In the genomic region with DNA sequence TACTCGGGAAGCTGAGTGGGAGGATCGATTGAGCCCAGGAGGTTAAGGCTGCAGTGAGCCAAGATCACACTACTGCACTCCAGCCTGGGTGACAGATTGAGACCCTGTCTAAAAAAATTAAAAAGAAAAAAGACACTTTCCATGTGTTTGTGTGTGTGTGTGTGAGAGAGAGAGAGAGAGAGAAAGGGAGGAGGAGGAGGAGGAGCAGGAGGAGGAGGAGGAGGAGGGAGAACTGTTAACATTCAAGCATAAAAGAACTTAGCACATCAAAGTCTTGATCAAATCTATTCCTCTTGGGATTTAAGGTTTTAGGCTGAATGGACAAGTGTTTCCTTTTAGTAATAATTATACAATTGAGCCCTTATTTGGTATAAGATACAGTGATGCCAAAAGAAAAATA, we compare ENCODE assay signal across 18 cellular contexts.
DNase-seq lines count a peak whose midpoint lies in the region; ATAC-seq and TF ChIP-seq lines count a peak whose summit lies in the region.
"Had no signal": no experiment of that assay in that cellular context is flagged by ENCODE, and none has a peak within 500 bp of the region (broad histone marks: within the 10 kb centered on the region; RNA-seq: fewer than 3 reads in every experiment).

No MANE protein-coding gene starts in this region.

- H3K4me1 Mint-ChIP-seq in WTC11 (peaks cover 4% of the 10 kb centered on the region; the same call in 1 of the 2 replicates), naive B cell (peaks cover 0 to 6% (median 5%) of the 10 kb centered on the region in 3 donors)
- H3K4me1 Mint-ChIP-seq in dendritic cell treated with granulocyte-macrophage colony-stimulating factor and Interleukin-4, amounts not matched to agents 40 ng/mL and 50 ng/mL, for 4 days (ENCODE audit: low read depth): no peaks in the 10 kb centered on the region
- no peaks in the 10 kb centered on the region for H3K4me1 Mint-ChIP-seq in activated T-helper 1 cell treated with anti-CD3 and anti-CD28 coated beads, Interleukin-12 subunit alpha, Interleukin-12 subunit beta, Interleukin-2, Interleukin-4 antibody, amounts not matched to agents 30 ng/mL and 10 ng/mL and 1 ng/mL, durations not matched to agents 14 hours and 24 hours and 36 hours (ENCODE audit: low read depth)
- H3K4me1 Mint-ChIP-seq: B cell had no signal

- CTCF ChIA-PET in WTC11 (lab: Charles Lee): no interaction called here

- H3K27ac Mint-ChIP-seq in WTC11: no peak overlapping the region
- peak overlapping the region; percentile 5 for H3K27ac Mint-ChIP-seq in dendritic cell treated with granulocyte-macrophage colony-stimulating factor and Interleukin-4, amounts not matched to agents 40 ng/mL and 50 ng/mL, for 4 days
- peak overlapping the region in 4 of 6 donors; percentile 23 to 51 (median 41) for H3K27ac Mint-ChIP-seq in naive B cell
- H3K27ac Mint-ChIP-seq in activated T-helper 1 cell treated with anti-CD3 and anti-CD28 coated beads, Interleukin-12 subunit alpha, Interleukin-12 subunit beta, Interleukin-2, Interleukin-4 antibody, amounts not matched to agents 30 ng/mL and 10 ng/mL and 1 ng/mL, durations not matched to agents 14 hours and 24 hours and 36 hours: no peak overlapping the region
- H3K27ac Mint-ChIP-seq: B cell; CD4-positive, alpha-beta T cell; CD8-positive, alpha-beta T cell had no signal

- H3K4me3 Mint-ChIP-seq in WTC11 (no peak overlapping the region), naive B cell (no peak overlapping the region)
- no peak overlapping the region for H3K4me3 Mint-ChIP-seq in dendritic cell treated with granulocyte-macrophage colony-stimulating factor and Interleukin-4, amounts not matched to agents 40 ng/mL and 50 ng/mL, for 4 days
- no peak overlapping the region for H3K4me3 Mint-ChIP-seq in activated T-helper 1 cell treated with anti-CD3 and anti-CD28 coated beads, Interleukin-12 subunit alpha, Interleukin-12 subunit beta, Interleukin-2, Interleukin-4 antibody, amounts not matched to agents 30 ng/mL and 10 ng/mL and 1 ng/mL, durations not matched to agents 14 hours and 24 hours and 36 hours
- H3K4me3 Mint-ChIP-seq: B cell; CD4-positive, alpha-beta T cell; CD8-positive, alpha-beta T cell had no signal

- ATAC-seq in WTC11: no peak
- no peak for ATAC-seq in naive B cell (ENCODE audit: low read depth in 2 of 2)
- ATAC-seq in GM18873 (IDR thresholded peaks at IDR 0.05; ENCODE audit: low FRiP score, unreplicated experiment): no peak
- ATAC-seq: A549; CD8-positive, alpha-beta T cell; GM12878 had no signal

- H3K36me3 Mint-ChIP-seq in WTC11 (peaks cover 17% of the 10 kb centered on the region), naive B cell (peaks cover 55 to 56% of the 10 kb centered on the region in 2 donors)
- peaks cover 79% of the 10 kb centered on the region for H3K36me3 Mint-ChIP-seq in dendritic cell treated with granulocyte-macrophage colony-stimulating factor and Interleukin-4, amounts not matched to agents 40 ng/mL and 50 ng/mL, for 4 days (ENCODE audit: low read depth)
- peaks cover 17% of the 10 kb centered on the region for H3K36me3 Mint-ChIP-seq in activated T-helper 1 cell treated with anti-CD3 and anti-CD28 coated beads, Interleukin-12 subunit alpha, Interleukin-12 subunit beta, Interleukin-2, Interleukin-4 antibody, amounts not matched to agents 30 ng/mL and 10 ng/mL and 1 ng/mL, durations not matched to agents 14 hours and 24 hours and 36 hours (ENCODE audit: low read depth)

- POLR2A ChIA-PET in WTC11 (lab: Charles Lee): no interaction called here

- no peak for TF ChIP-seq CTCF in WTC11 (IDR thresholded peaks at IDR 0.05)

- DNase-seq in COLO829 (ENCODE audit: low spot score) (peak; percentile 15), WTC11 (ENCODE audit: low spot score) (no peak), naive B cell (no peak), GM03348 (ENCODE audit: low spot score) (no peak), COR-L47 (lab: John Stamatoyannopoulos, UW) (no peak)
- no peak for DNase-seq in activated T-helper 1 cell treated with anti-CD3 and anti-CD28 coated beads, Interleukin-12 subunit alpha, Interleukin-12 subunit beta, Interleukin-2, Interleukin-4 antibody, amounts not matched to agents 30 ng/mL and 10 ng/mL and 1 ng/mL, durations not matched to agents 14 hours and 24 hours and 36 hours (ENCODE audit: low spot score)
- DNase-seq: AML-193; Caco-2; Calu3; CD4-positive, alpha-beta T cell; CD8-positive, alpha-beta T cell; DMS79 treated with DMSO at 0.1 percent for 48 hours; GF-D8 had no signal

- H3K9me3 Mint-ChIP-seq in WTC11 (peaks cover 10% of the 10 kb centered on the region), naive B cell (peaks cover 0 to 12% (median 6%) of the 10 kb centered on the region in 7 donors)
- H3K9me3 Mint-ChIP-seq in dendritic cell treated with granulocyte-macrophage colony-stimulating factor and Interleukin-4, amounts not matched to agents 40 ng/mL and 50 ng/mL, for 4 days: peaks cover 8% of the 10 kb centered on the region
- H3K9me3 Mint-ChIP-seq in activated T-helper 1 cell treated with anti-CD3 and anti-CD28 coated beads, Interleukin-12 subunit alpha, Interleukin-12 subunit beta, Interleukin-2, Interleukin-4 antibody, amounts not matched to agents 30 ng/mL and 10 ng/mL and 1 ng/mL, durations not matched to agents 14 hours and 24 hours and 36 hours: no peaks in the 10 kb centered on the region

- no peaks in the 10 kb centered on the region for H3K27me3 Mint-ChIP-seq in WTC11 (ENCODE audit: low read depth)
- H3K27me3 Mint-ChIP-seq in dendritic cell treated with granulocyte-macrophage colony-stimulating factor and Interleukin-4, amounts not matched to agents 40 ng/mL and 50 ng/mL, for 4 days: no peaks in the 10 kb centered on the region
- no peaks in the 10 kb centered on the region for H3K27me3 Mint-ChIP-seq in naive B cell
- H3K27me3 Mint-ChIP-seq in activated T-helper 1 cell treated with anti-CD3 and anti-CD28 coated beads, Interleukin-12 subunit alpha, Interleukin-12 subunit beta, Interleukin-2, Interleukin-4 antibody, amounts not matched to agents 30 ng/mL and 10 ng/mL and 1 ng/mL, durations not matched to agents 14 hours and 24 hours and 36 hours (ENCODE audit: insufficient read depth): no peaks in the 10 kb centered on the region
- H3K27me3 Mint-ChIP-seq: B cell; CD4-positive, alpha-beta T cell had no signal

- intact Hi-C loops in dendritic cell treated with granulocyte-macrophage colony-stimulating factor and Interleukin-4, amounts not matched to agents 40 ng/mL and 50 ng/mL, for 4 days (cut with micrococcal nuclease): no loop called here
- intact Hi-C loops in activated T-helper 1 cell treated with anti-CD3 and anti-CD28 coated beads, Interleukin-12 subunit alpha, Interleukin-12 subunit beta, Interleukin-2, Interleukin-4 antibody, amounts not matched to agents 30 ng/mL and 10 ng/mL and 1 ng/mL, durations not matched to agents 14 hours and 24 hours and 36 hours (cut with micrococcal nuclease): no loop called here

TF ChIP-seq in WTC11, 78 proteins besides CTCF, POLR2A, EP300 and RAD21:
- TF ChIP-seq, protein P1, sequence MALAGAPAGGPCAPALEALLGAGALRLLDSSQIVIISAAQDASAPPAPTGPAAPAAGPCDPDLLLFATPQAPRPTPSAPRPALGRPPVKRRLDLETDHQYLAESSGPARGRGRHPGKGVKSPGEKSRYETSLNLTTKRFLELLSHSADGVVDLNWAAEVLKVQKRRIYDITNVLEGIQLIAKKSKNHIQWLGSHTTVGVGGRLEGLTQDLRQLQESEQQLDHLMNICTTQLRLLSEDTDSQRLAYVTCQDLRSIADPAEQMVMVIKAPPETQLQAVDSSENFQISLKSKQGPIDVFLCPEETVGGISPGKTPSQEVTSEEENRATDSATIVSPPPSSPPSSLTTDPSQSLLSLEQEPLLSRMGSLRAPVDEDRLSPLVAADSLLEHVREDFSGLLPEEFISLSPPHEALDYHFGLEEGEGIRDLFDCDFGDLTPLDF (CRISPR knock-in tag; IDR thresholded peaks at IDR 0.05): no peak
- no peak for TF ChIP-seq MXD4 (CRISPR knock-in tag; IDR thresholded peaks at IDR 0.05; ENCODE audit: borderline replicate concordance)
- no peak for TF ChIP-seq ZNF232 (CRISPR knock-in tag; IDR thresholded peaks at IDR 0.05)
- TF ChIP-seq, protein P2, sequence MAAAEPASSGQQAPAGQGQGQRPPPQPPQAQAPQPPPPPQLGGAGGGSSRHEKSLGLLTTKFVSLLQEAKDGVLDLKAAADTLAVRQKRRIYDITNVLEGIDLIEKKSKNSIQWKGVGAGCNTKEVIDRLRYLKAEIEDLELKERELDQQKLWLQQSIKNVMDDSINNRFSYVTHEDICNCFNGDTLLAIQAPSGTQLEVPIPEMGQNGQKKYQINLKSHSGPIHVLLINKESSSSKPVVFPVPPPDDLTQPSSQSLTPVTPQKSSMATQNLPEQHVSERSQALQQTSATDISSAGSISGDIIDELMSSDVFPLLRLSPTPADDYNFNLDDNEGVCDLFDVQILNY (CRISPR knock-in tag; IDR thresholded peaks at IDR 0.05): no peak
- TF ChIP-seq ZNF263 (CRISPR knock-in tag; IDR thresholded peaks at IDR 0.05; ENCODE audit: low read depth): peak; percentile 66; the same call in 1 of the 2 replicates
- TF ChIP-seq, protein P3, sequence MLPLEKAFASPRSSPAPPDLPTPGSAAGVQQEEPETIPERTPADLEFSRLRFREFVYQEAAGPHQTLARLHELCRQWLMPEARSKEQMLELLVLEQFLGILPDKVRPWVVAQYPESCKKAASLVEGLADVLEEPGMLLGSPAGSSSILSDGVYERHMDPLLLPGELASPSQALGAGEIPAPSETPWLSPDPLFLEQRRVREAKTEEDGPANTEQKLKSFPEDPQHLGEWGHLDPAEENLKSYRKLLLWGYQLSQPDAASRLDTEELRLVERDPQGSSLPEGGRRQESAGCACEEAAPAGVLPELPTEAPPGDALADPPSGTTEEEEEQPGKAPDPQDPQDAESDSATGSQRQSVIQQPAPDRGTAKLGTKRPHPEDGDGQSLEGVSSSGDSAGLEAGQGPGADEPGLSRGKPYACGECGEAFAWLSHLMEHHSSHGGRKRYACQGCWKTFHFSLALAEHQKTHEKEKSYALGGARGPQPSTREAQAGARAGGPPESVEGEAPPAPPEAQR (CRISPR knock-in tag; IDR thresholded peaks at IDR 0.05): no peak
- TF ChIP-seq TEAD4 (CRISPR knock-in tag; IDR thresholded peaks at IDR 0.05): no peak

Comparison
In these comparisons a context has a peak if more than half of its experiments do, and no peak if none do; other contexts are left out.
1. H3K27ac Mint-ChIP-seq: peak in dendritic cell treated with granulocyte-macrophage colony-stimulating factor and Interleukin-4, amounts not matched to agents 40 ng/mL and 50 ng/mL, for 4 days (single experiment) and naive B cell (4 of 6); none in WTC11 (single experiment) and activated T-helper 1 cell treated with anti-CD3 and anti-CD28 coated beads, Interleukin-12 subunit alpha, Interleukin-12 subunit beta, Interleukin-2, Interleukin-4 antibody, amounts not matched to agents 30 ng/mL and 10 ng/mL and 1 ng/mL, durations not matched to agents 14 hours and 24 hours and 36 hours (single experiment).